ENCODE assay signal across 8 cellular contexts in genomic region chr6:78868124-78868523, GRCh38. TPM values are rescaled to one million over a fixed set of nuclear protein-coding genes. Genes with fewer than 3 reads are reported as not detected.
A peak's percentile ranks its signal among the peaks of the same experiment; 100 is the strongest.
DNase-seq lines count a peak whose midpoint lies in the region; ATAC-seq and TF ChIP-seq lines count a peak whose summit lies in the region.

No MANE protein-coding gene starts in this region.

- no peak for ATAC-seq in Right ventricle myocardium superior (ENCODE audit: poor library complexity)
- no peak for ATAC-seq in HG03135 (IDR thresholded peaks at IDR 0.05; ENCODE audit: unreplicated experiment)
- no peak for ATAC-seq in HG03565 (IDR thresholded peaks at IDR 0.05; ENCODE audit: unreplicated experiment)

- DNase-seq in left ventricle myocardium inferior (no peak), Right ventricle myocardium superior (no peak), adipocyte (ENCODE audit: low read depth) (peak; percentile 10), lower leg skin (ENCODE audit: low spot score in 2 of 2) (no peak), vagina (ENCODE audit: extremely low spot score in 2 of 2) (no peak)
- no peak for DNase-seq in stimulated activated CD4-positive, alpha-beta T cell treated with anti-CD3 and anti-CD28 coated beads, Interleukin-2, amount 100 ng/mL, for 24 hours

- H3K27me3 ChIP-seq in left ventricle myocardium inferior (ENCODE audit: low read depth) (no peaks in the 10 kb centered on the region), adipocyte (replicated peaks; ENCODE audit: control insufficient read depth, insufficient read depth, low read length) (no peaks in the 10 kb centered on the region), vagina (no peaks in the 10 kb centered on the region)

- H3K9me3 ChIP-seq in left ventricle myocardium inferior (replicated peaks) = no peaks in the 10 kb centered on the region
- H3K9me3 ChIP-seq in adipocyte (ENCODE audit: control insufficient read depth, low read length) = no peaks in the 10 kb centered on the region
- no peaks in the 10 kb centered on the region for H3K9me3 ChIP-seq in vagina

- TF ChIP-seq CTCF in left ventricle myocardium inferior (IDR thresholded peaks at IDR 0.05; ENCODE audit: borderline replicate concordance) = no peak
- TF ChIP-seq CTCF in lower leg skin (IDR thresholded peaks at IDR 0.05) = no peak
- no peak for TF ChIP-seq CTCF in vagina (IDR thresholded peaks at IDR 0.05)

- H3K4me1 ChIP-seq in left ventricle myocardium inferior = peaks cover 22% of the 10 kb centered on the region
- peaks cover 7% of the 10 kb centered on the region for H3K4me1 ChIP-seq in adipocyte (ENCODE audit: control insufficient read depth, insufficient read depth, low read length)
- peaks cover 9% of the 10 kb centered on the region for H3K4me1 ChIP-seq in vagina

- H3K9ac ChIP-seq in adipocyte (ENCODE audit: low read length) = peak overlapping the region; percentile 84

- intact Hi-C loops in left ventricle myocardium inferior (cut with micrococcal nuclease) (no loop called here), Right ventricle myocardium superior (cut with DNase I) (no loop called here), lower leg skin (cut with DNase I; ENCODE audit: low total_unique reads) (no loop called here), vagina (cut with DNase I) (no loop called here)

- H3K4me3 ChIP-seq in left ventricle myocardium inferior = peak overlapping the region; percentile 80
- peak overlapping the region; percentile 98 for H3K4me3 ChIP-seq in adipocyte (ENCODE audit: low read length)
- H3K4me3 ChIP-seq in lower leg skin (ENCODE audit: low read depth, poor library complexity, severe bottlenecking) = peak overlapping the region; percentile 70
- peak overlapping the region; percentile 60 to 78 for H3K4me3 ChIP-seq in vagina

- H3K27ac ChIP-seq in left ventricle myocardium inferior (replicated peaks) (peak overlapping the region; percentile 77), vagina (peak overlapping the region; percentile 53)

- WGBS in lower leg skin, 2 donors = 21 to 27% methylated on average over 8 of the region's 8 CpGs

- TF ChIP-seq POLR2A in lower leg skin (IDR thresholded peaks at IDR 0.05) (no peak), vagina (IDR thresholded peaks at IDR 0.05) (no peak)

- H3K36me3 ChIP-seq in left ventricle myocardium inferior (no peaks in the 10 kb centered on the region), adipocyte (ENCODE audit: control insufficient read depth, insufficient read depth, low read length, severe bottlenecking) (no peaks in the 10 kb centered on the region), vagina (no peaks in the 10 kb centered on the region)

RNA-seq across cellular contexts. Expression of gene IRAK1BP1, which starts 0.8 kb away (rescaled TPM):
- total RNA-seq in left ventricle myocardium inferior = 4.7 TPM
- total RNA-seq in Right ventricle myocardium superior = 4.4 TPM
- total RNA-seq in lower leg skin = 1 to 10 TPM; 1.3 to 4.8 (median 3.2) TPM
- 4.2 TPM for total RNA-seq in vagina
